In genomic region chr9:128415222-128415621, GRCh38 we compare ENCODE assay signal across 12 cellular contexts.
"Had no signal": no experiment of that assay in that cellular context is flagged by ENCODE, and none has a peak within 500 bp of the region (broad histone marks: within the 10 kb centered on the region; RNA-seq: fewer than 3 reads in every experiment).

No MANE protein-coding gene starts in this region.

- H3K27me3 ChIP-seq: ascending aorta, ovary, right lobe of liver had no signal

- H3K9me3 ChIP-seq: ascending aorta, ovary, right lobe of liver, spleen, stomach had no signal

- H3K36me3 ChIP-seq: ascending aorta, ovary, right lobe of liver, spleen, stomach had no signal

- H3K4me3 ChIP-seq: ascending aorta, ovary, right lobe of liver, spleen, stomach had no signal

- DNase-seq: activated CD4-positive, alpha-beta T cell treated with anti-CD3 and anti-CD28 coated beads, Interleukin-2, amount 10 ng/mL, durations not matched to agents 7 days and 5 days; activated CD8-positive, alpha-beta memory T cell treated with anti-CD3 and anti-CD28 coated beads for 24 hours; effector CD8-positive, alpha-beta T cell; foreskin fibroblast; glutamatergic neuron; kidney; mesenchymal stem cell; ovary; right lobe of liver; spleen; stomach had no signal

- H3K27ac ChIP-seq: ascending aorta, ovary, right lobe of liver, spleen, stomach had no signal
